In genomic region chr7:124275411-124275810, GRCh38 we compare ENCODE assay signal across 31 cellular contexts.
DNase-seq lines count a peak whose midpoint lies in the region; ATAC-seq, FAIRE-seq and TF ChIP-seq lines count a peak whose summit lies in the region.
"Had no signal": no experiment of that assay in that cellular context is flagged by ENCODE, and none has a peak within 500 bp of the region (broad histone marks: within the 10 kb centered on the region; RNA-seq: fewer than 3 reads in every experiment).

No MANE protein-coding gene starts in this region.

- no peaks in the 10 kb centered on the region for H4K20me1 ChIP-seq in H1 (replicated peaks in 1 of 2; ENCODE audit: control insufficient read depth in 1 of 2, insufficient read depth in 2 of 2, low read length in 2 of 2)

- H2AFZ ChIP-seq in H1 (ENCODE audit: low read length): 0 out of 2 replicates have a peak overlapping the region, but pooled peaks have one; percentile 47

- intact Hi-C loops in Caco-2 (cut with micrococcal nuclease; ENCODE audit: unreplicated experiment): loop anchor here (5.0 kb wide), 1 partner anchor 118 kb away; no protein-coding TSS in a partner anchor
- intact Hi-C loops in A673 (cut with micrococcal nuclease; ENCODE audit: unreplicated experiment): no loop called here

- TF ChIP-seq RAD21 in H1 (IDR thresholded peaks at IDR 0.05 in 1 of 2, conservative IDR thresholded peaks at IDR 0.05 in 1 of 2; ENCODE audit: low read depth in 2 of 2, low read length in 2 of 2): no peak

- no peaks in the 10 kb centered on the region for H3K79me1 ChIP-seq in H1 (ENCODE audit: low read depth, low read length)

- no peaks in the 10 kb centered on the region for H3K23me2 ChIP-seq in H1 (ENCODE audit: low read depth, low read length)

- no peaks in the 10 kb centered on the region for H3K9me3 Mint-ChIP-seq in Caco-2 (ENCODE audit: unreplicated experiment)
- H3K9me3 Mint-ChIP-seq: activated T-helper 2 cell treated with anti-CD3 and anti-CD28 coated beads, Interferon-gamma antibody, Interleukin-2, Interleukin-4, amounts not matched to agents 10 μg/mL and 5 μg/mL and 100 μg/mL, durations not matched to agents 14 hours and 24 hours and 36 hours; H9 had no signal

- H3K4me2 ChIP-seq in H1 (ENCODE audit: insufficient read depth in 1 of 2, low read depth in 2 of 2, low read length in 2 of 2): no peak overlapping the region

- H3K56ac ChIP-seq in H1 (replicated peaks; ENCODE audit: insufficient read length, low read depth, low read length): no peak overlapping the region

- H3K9me3 ChIP-seq in H1 (ENCODE audit: insufficient read depth in 2 of 2, low read depth in 1 of 2, low read length in 1 of 2) (no peaks in the 10 kb centered on the region), Caco-2 (no peaks in the 10 kb centered on the region), A673 (ENCODE audit: low read depth, low read length, poor library complexity, severe bottlenecking) (no peaks in the 10 kb centered on the region)
- H3K9me3 ChIP-seq: testis had no signal

- no peak overlapping the region for H3K18ac ChIP-seq in H1 (ENCODE audit: extremely low read depth, low read length)

- H3K4me3 ChIP-seq in H1 (ENCODE audit: extremely low read depth in 1 of 4, insufficient read depth in 2 of 4, low read depth in 3 of 4, low read length in 4 of 4) (no peak overlapping the region), Caco-2 (ENCODE audit: low read depth, low read length) (no peak overlapping the region), A673 (ENCODE audit: low read depth, low read length, poor library complexity, severe bottlenecking) (no peak overlapping the region)
- H3K4me3 ChIP-seq: skin epidermis, testis had no signal

- H3K79me2 ChIP-seq in H1 (ENCODE audit: control insufficient read depth in 1 of 2, insufficient read depth in 2 of 2, low read length in 2 of 2): no peaks in the 10 kb centered on the region

- no peak overlapping the region for H4K91ac ChIP-seq in H1 (replicated peaks; ENCODE audit: insufficient read length, low read length)

- H3K14ac ChIP-seq in H1 (ENCODE audit: insufficient read length): no peak overlapping the region

- no peaks in the 10 kb centered on the region for H3K36me3 Mint-ChIP-seq in Caco-2 (ENCODE audit: insufficient read depth, unreplicated experiment)
- H3K36me3 Mint-ChIP-seq: activated naive CD4-positive, alpha-beta T cell treated with anti-CD3 and anti-CD28 coated beads, Interleukin-2, amount 50 U/mL, for 24 hours; CD8-positive, alpha-beta T cell; naive thymus-derived CD8-positive, alpha-beta T cell had no signal

- TF ChIP-seq EP300 in H1 (IDR thresholded peaks at IDR 0.05; ENCODE audit: borderline replicate concordance in 1 of 2, low read depth in 2 of 2, low read length in 2 of 2): no peak

- no peak overlapping the region for H4K8ac ChIP-seq in H1 (ENCODE audit: extremely low read depth, insufficient read depth, low read length)

- BruUV-seq in Caco-2 (replicated peaks; lab: Mats Ljungman, UMichigan) (no TSS peak), A673 (replicated peaks; lab: Mats Ljungman, UMichigan) (no TSS peak)

- no peak overlapping the region for H3K27ac Mint-ChIP-seq in Caco-2 (ENCODE audit: unreplicated experiment)
- H3K27ac Mint-ChIP-seq: activated CD8-positive, alpha-beta T cell treated with anti-CD3 and anti-CD28 coated beads, Interleukin-2, amount 10 ng/mL, durations not matched to agents 7 days and 5 days; activated naive CD4-positive, alpha-beta T cell treated with anti-CD3 and anti-CD28 coated beads, Interleukin-2, amount 50 U/mL, for 24 hours; activated T-helper 2 cell treated with anti-CD3 and anti-CD28 coated beads, Interferon-gamma antibody, Interleukin-2, Interleukin-4, amounts not matched to agents 10 μg/mL and 5 μg/mL and 100 μg/mL, durations not matched to agents 14 hours and 24 hours and 36 hours; CD8-positive, alpha-beta T cell; naive thymus-derived CD8-positive, alpha-beta T cell; T-helper 17 cell had no signal

- H4K5ac ChIP-seq in H1 (ENCODE audit: insufficient read length, low read depth, low read length): no peak overlapping the region

- no peak overlapping the region for H3K23ac ChIP-seq in H1 (ENCODE audit: insufficient read length)

- H3K27me3 ChIP-seq in H1 (replicated peaks in 1 of 4; ENCODE audit: control insufficient read depth in 3 of 4, extremely low read depth in 1 of 4, insufficient read depth in 3 of 4, low read length in 3 of 4) (no peaks in the 10 kb centered on the region), Caco-2 (replicated peaks; ENCODE audit: control insufficient read depth, insufficient read depth, low read length) (no peaks in the 10 kb centered on the region), A673 (replicated peaks; ENCODE audit: insufficient read depth, low read depth, low read length, poor library complexity) (no peaks in the 10 kb centered on the region)
- H3K27me3 ChIP-seq: testis had no signal

- TF ChIP-seq CTCF in H1 (IDR thresholded peaks at IDR 0.05; ENCODE audit: control extremely low read depth in 1 of 3, insufficient read depth in 1 of 3, low read depth in 1 of 3, low read length in 3 of 3): no peak
- no peak for TF ChIP-seq CTCF in Caco-2 (IDR thresholded peaks at IDR 0.05; ENCODE audit: insufficient read depth in 1 of 2, low read depth in 1 of 2, low read length in 1 of 2, severe bottlenecking in 1 of 2, unreplicated experiment in 1 of 2)
- TF ChIP-seq CTCF in A673 (conservative IDR thresholded peaks at IDR 0.05; ENCODE audit: low read depth, low read length): no peak

- 51% methylated on average over 3 of the region's 3 CpGs; no CpG with 5 or more reads in 1 of the 2 experiments for WGBS in H1 (ENCODE audit: extremely low coverage in 1 of 2, insufficient coverage in 1 of 2, insufficient read length in 1 of 2, insufficient replicate concordance in 2 of 2, low coverage in 1 of 2, low lambda C conversion rate in 2 of 2, missing lambda C conversion rate in 1 of 2), 2 experiments

- no peak overlapping the region for H2BK15ac ChIP-seq in H1 (ENCODE audit: low read length)

- POLR2A ChIA-PET in H1 (lab: Charles Lee; ENCODE audit: partially characterized antibody) (interaction anchor here (1.6 kb wide), 1 partner anchor 12 kb away, joined by 5 read pairs; no protein-coding TSS in a partner anchor), Caco-2 (lab: Charles Lee) (no interaction called here), HEK293T (lab: Yijun Ruan, JAX) (no interaction called here), A673 (lab: Charles Lee; ENCODE audit: low non-redundant PET) (no interaction called here)

- H3K4me3 Mint-ChIP-seq in Caco-2 (ENCODE audit: unreplicated experiment): no peak overlapping the region
- H3K4me3 Mint-ChIP-seq: activated CD8-positive, alpha-beta T cell treated with anti-CD3 and anti-CD28 coated beads, Interleukin-2, amount 10 ng/mL, durations not matched to agents 7 days and 5 days; activated naive CD4-positive, alpha-beta T cell treated with anti-CD3 and anti-CD28 coated beads, Interleukin-2, amount 50 U/mL, for 24 hours; CD8-positive, alpha-beta T cell; H9; naive thymus-derived CD8-positive, alpha-beta T cell; T-helper 17 cell had no signal

- no peak overlapping the region for H2BK5ac ChIP-seq in H1 (ENCODE audit: low read depth, low read length)

- H2BK12ac ChIP-seq in H1 (ENCODE audit: low read depth, low read length): no peak overlapping the region

- no peaks in the 10 kb centered on the region for H3K4me1 Mint-ChIP-seq in Caco-2 (ENCODE audit: low read depth, unreplicated experiment)
- H3K4me1 Mint-ChIP-seq: activated naive CD4-positive, alpha-beta T cell treated with anti-CD3 and anti-CD28 coated beads, Interleukin-2, amount 50 U/mL, for 24 hours; naive thymus-derived CD8-positive, alpha-beta T cell; T-helper 17 cell had no signal

- H3K27ac ChIP-seq in H1 (ENCODE audit: low read depth, low read length) (no peak overlapping the region), A673 (ENCODE audit: low read depth, low read length, poor library complexity, severe bottlenecking) (no peak overlapping the region)
- H3K27ac ChIP-seq: HL-60, RWPE1, skin epidermis, testis had no signal

- DNase-seq in COLO829 (ENCODE audit: low spot score) (peak; percentile 72), NCI-H128 (lab: John Stamatoyannopoulos, UW; ENCODE audit: unreplicated experiment) (peak; percentile 55), NCI-H69 (lab: John Stamatoyannopoulos, UW) (peak; percentile 32), H1 (ENCODE audit: low read depth in 1 of 2, low spot score in 2 of 2) (no peak), Caco-2 (no peak), HEK293T (ENCODE audit: extremely low spot score) (no peak), A673 (ENCODE audit: low spot score) (no peak)
- DNase-seq: activated CD4-positive, alpha-beta T cell treated with anti-CD3 and anti-CD28 coated beads for 1 hour; anterior cingulate cortex; CD8-positive, alpha-beta T cell; DMS79 treated with DMSO at 0.1 percent for 48 hours; effector CD4-positive, alpha-beta T cell; GF-D8; midbrain; naive thymus-derived CD8-positive, alpha-beta T cell; NCI-H2107; NCI-H510A treated with DMSO at 0.1 percent for 48 hours; retina; T-helper 17 cell had no signal

- H3K36me3 ChIP-seq in H1 (ENCODE audit: control insufficient read depth in 2 of 4, insufficient read depth in 4 of 4, low read length in 3 of 4): no peaks in the 10 kb centered on the region
- H3K36me3 ChIP-seq in Caco-2 (ENCODE audit: control insufficient read depth, insufficient read depth, low read length): no peaks in the 10 kb centered on the region
- H3K36me3 ChIP-seq in A673 (ENCODE audit: insufficient read depth, low read length, poor library complexity, severe bottlenecking): no peaks in the 10 kb centered on the region

- H3K27me3 Mint-ChIP-seq in Caco-2 (ENCODE audit: insufficient read depth, unreplicated experiment): peaks cover 6% of the 10 kb centered on the region
- H3K27me3 Mint-ChIP-seq: activated naive CD4-positive, alpha-beta T cell treated with anti-CD3 and anti-CD28 coated beads, Interleukin-2, amount 50 U/mL, for 24 hours; T-helper 17 cell had no signal

- H2BK120ac ChIP-seq in H1 (replicated peaks; ENCODE audit: low read depth, low read length): no peak overlapping the region

- H3K9ac ChIP-seq in H1 (replicated peaks in 1 of 4; ENCODE audit: extremely low read depth in 1 of 4, low read depth in 3 of 4, low read length in 3 of 4): no peak overlapping the region

- CTCF ChIA-PET in H1 (lab: Charles Lee; ENCODE audit: partially characterized antibody): interaction anchor here (0.7 to 3.7 kb wide), 46 partner anchors 10 to 582 kb away, joined by 3 to 35 read pairs (median 4); partner anchors contain the start of gene GPR37
- CTCF ChIA-PET in Caco-2 (lab: Charles Lee): no interaction called here
- CTCF ChIA-PET in HEK293T (lab: Yijun Ruan, JAX): interaction anchor here (0.5 to 0.6 kb wide), 2 partner anchors 28 to 122 kb away, joined by 3 to 4 read pairs; no protein-coding TSS in a partner anchor
- CTCF ChIA-PET in A673 (lab: Charles Lee): no interaction called here

- H3K4ac ChIP-seq in H1 (replicated peaks; ENCODE audit: insufficient read length, low read depth, low read length): no peak overlapping the region

- TF ChIP-seq POLR2A in H1 (IDR thresholded peaks at IDR 0.05; ENCODE audit: control extremely low read depth in 1 of 2, low read depth in 2 of 2, low read length in 2 of 2): no peak

- peaks cover 0 to 7% (median 2%) of the 10 kb centered on the region in 4 experiments; a peak in 2 of 7 replicates for H3K4me1 ChIP-seq in H1 (replicated peaks in 1 of 4; ENCODE audit: control insufficient read depth in 3 of 4, insufficient read depth in 4 of 4, low read length in 3 of 4)
- no peaks in the 10 kb centered on the region for H3K4me1 ChIP-seq in Caco-2
- H3K4me1 ChIP-seq in A673 (ENCODE audit: insufficient read depth, low read length, poor library complexity, severe bottlenecking): no peaks in the 10 kb centered on the region
- H3K4me1 ChIP-seq: testis had no signal

- peak; percentile 65 for FAIRE-seq in H1 (lab: Jason Lieb, UNC)
- FAIRE-seq: bronchial epithelial cell, colon, urothelium cell line had no signal

- ATAC-seq in HG03108 (IDR thresholded peaks at IDR 0.05; ENCODE audit: unreplicated experiment): no peak
- ATAC-seq: CD8-positive, alpha-beta T cell; naive thymus-derived CD8-positive, alpha-beta T cell; T-helper 17 cell had no signal

- no peak overlapping the region for H2AK5ac ChIP-seq in H1 (ENCODE audit: low read depth, low read length)

- H2BK20ac ChIP-seq in H1 (ENCODE audit: low read length): no peak overlapping the region

Comparison
In these comparisons a context has a peak if more than half of its experiments do, and no peak if none do; other contexts are left out.
1. DNase-seq: peak in COLO829 (single experiment), NCI-H128 (single experiment) and NCI-H69 (single experiment); none in H1 (0 of 2), Caco-2 (0 of 2), HEK293T (single experiment) and A673 (single experiment).
2. CTCF ChIA-PET loops: an anchor here in H1 (0.7 to 3.7 kb wide) and HEK293T (0.5 to 0.6 kb wide); none called in Caco-2 and A673.